In the genomic region with DNA sequence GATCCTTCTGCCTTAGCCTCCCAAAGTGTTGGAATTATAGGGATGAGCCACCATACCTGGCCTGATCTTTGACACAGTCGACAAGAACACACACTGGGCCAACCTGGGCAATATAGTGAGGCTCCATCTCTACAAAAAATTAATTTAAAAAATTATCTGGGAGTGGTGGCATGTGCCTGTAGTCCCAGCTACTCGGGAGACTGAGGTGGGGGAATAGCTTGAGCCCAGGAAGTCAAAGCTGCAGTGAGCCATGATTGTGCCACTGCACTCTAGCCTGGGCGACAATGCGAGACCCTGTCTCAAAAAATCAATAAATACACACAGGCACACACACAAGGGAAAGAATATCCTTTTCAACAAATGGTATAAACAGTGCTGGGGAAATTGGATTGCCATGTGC, we compare ENCODE assay signal across 27 cellular contexts.
"Had no signal": no experiment of that assay in that cellular context is flagged by ENCODE, and none has a peak within 500 bp of the region (broad histone marks: within the 10 kb centered on the region; RNA-seq: fewer than 3 reads in every experiment).

No MANE protein-coding gene starts in this region.

- H3K4me1 ChIP-seq: suprapubic skin, testis, thyroid gland, tibial artery, tibial nerve, transverse colon, upper lobe of right lung, uterus, vagina had no signal

- H3K36me3 ChIP-seq: stomach, suprapubic skin, thoracic aorta, thyroid gland, tibial artery, tibial nerve, transverse colon, upper lobe of left lung, upper lobe of right lung, uterus, vagina had no signal

- ATAC-seq: stimulated activated effector memory CD8-positive, alpha-beta T cell treated with anti-CD3 and anti-CD28 coated beads, Interleukin-12 subunit alpha, Interleukin-12 subunit beta, amount 100 ng/mL, for 72 hours; stimulated activated memory B cell treated with anti-CD40 and anti-IgM and Interleukin-4, amounts not matched to agents 10 μg/mL and 1 μg/mL and 100 μg/mL, for 72 hours; stimulated activated naive B cell treated with anti-CD40 and anti-IgM and Interleukin-4, amounts not matched to agents 10 μg/mL and 1 μg/mL and 100 μg/mL, for 72 hours; stimulated activated naive CD8-positive, alpha-beta T cell treated with anti-CD3 and anti-CD28 coated beads, Interleukin-15, amount 100 ng/mL, for 72 hours; stimulated activated naive CD8-positive, alpha-beta T cell treated with anti-CD3 and anti-CD28 coated beads, Interleukin-15, Interleukin-2, amounts not matched to agents 100 U/mL and 50 U/mL, for 24 hours; upper lobe of right lung had no signal

- FAIRE-seq: urothelium cell line had no signal

- H3K4me3 ChIP-seq: stomach, suprapubic skin, testis, thoracic aorta, thyroid gland, tibial artery, tibial nerve, transverse colon, upper lobe of left lung, upper lobe of right lung, uterus, vagina had no signal

- H3K27me3 ChIP-seq: testis, thyroid gland, upper lobe of left lung, vagina had no signal

- H3K27ac ChIP-seq: stomach, suprapubic skin, testis, thoracic aorta, thyroid gland, tibial artery, tibial nerve, transverse colon, upper lobe of left lung, upper lobe of right lung, uterus, vagina had no signal

- DNase-seq: stimulated activated CD4-positive, alpha-beta T cell treated with anti-CD3 and anti-CD28 coated beads, Interleukin-2, amount 100 ng/mL, for 48 hours; stimulated activated CD4-positive, alpha-beta T cell treated with anti-CD3 and anti-CD28 coated beads, Interleukin-4, amount 100 ng/mL, for 1 hour; stimulated activated CD4-positive, alpha-beta T cell treated with anti-CD3 and anti-CD28 coated beads, Interleukin-4, amount 100 ng/mL, for 24 hours; stimulated activated CD4-positive, alpha-beta T cell treated with anti-CD3 and anti-CD28 coated beads, Interleukin-4, amount 100 ng/mL, for 4 hours; stimulated activated CD8-positive, alpha-beta memory T cell treated with anti-CD3 and anti-CD28 coated beads, Interleukin-4, amount 100 ng/mL, for 48 hours; stimulated activated naive B cell treated with anti-CD40 and anti-IgM and Interleukin-4, amounts not matched to agents 10 μg/mL and 1 μg/mL and 100 μg/mL, for 72 hours; stimulated activated naive CD4-positive, alpha-beta T cell; stimulated activated naive CD4-positive, alpha-beta T cell treated with Interleukin-2 at 50 U/mL for 16 hours; stimulated activated naive CD8-positive, alpha-beta T cell treated with anti-CD3 and anti-CD28 coated beads, Interleukin-15, amount 100 ng/mL, for 72 hours; stimulated activated naive CD8-positive, alpha-beta T cell treated with anti-CD3 and anti-CD28 coated beads, Interleukin-15, Interleukin-2, amounts not matched to agents 100 U/mL and 50 U/mL, for 24 hours; stomach; substantia nigra; testis; thyroid gland; tibial artery; transverse colon; trophoblast cell; upper lobe of left lung; upper lobe of right lung; uterus had no signal

- H3K9me3 ChIP-seq: stomach, suprapubic skin, testis, thoracic aorta, thyroid gland, tibial artery, tibial nerve, transverse colon, upper lobe of left lung, upper lobe of right lung, uterus, vagina had no signal
